In genomic region chr17:15966879-15967248, GRCh38 we compare ENCODE assay signal across 9 cellular contexts. TPM values are rescaled to one million over a fixed set of nuclear protein-coding genes. Genes with fewer than 3 reads are reported as not detected.
DNase-seq lines count a peak whose midpoint lies in the region; ATAC-seq, FAIRE-seq and TF ChIP-seq lines count a peak whose summit lies in the region.
"Had no signal": no experiment of that assay in that cellular context is flagged by ENCODE, and none has a peak within 500 bp of the region (broad histone marks: within the 10 kb centered on the region; RNA-seq: fewer than 3 reads in every experiment).

No MANE protein-coding gene starts in this region.

- intact Hi-C loops in gastrocnemius medialis (cut with DNase I; ENCODE audit: low total_unique reads): no loop called here

- no peak overlapping the region for H3K27ac Mint-ChIP-seq in CD8-positive, alpha-beta memory T cell
- H3K27ac Mint-ChIP-seq in naive thymus-derived CD8-positive, alpha-beta T cell: peak overlapping the region; percentile 80 to 98 (median 92)
- H3K27ac Mint-ChIP-seq: activated CD4-positive, alpha-beta memory T cell treated with anti-CD3 and anti-CD28 coated beads for 36 hours had no signal

- H4K8ac ChIP-seq in H1 (ENCODE audit: extremely low read depth, insufficient read depth, low read length): peak overlapping the region; percentile 92; the same call in 1 of the 2 replicates

- peak overlapping the region; percentile 51 for H3K56ac ChIP-seq in H1 (replicated peaks; ENCODE audit: insufficient read length, low read depth, low read length)

- FAIRE-seq in H1 (lab: Jason Lieb, UNC): no peak

- no peak overlapping the region for H3K27ac ChIP-seq in CD8-positive, alpha-beta memory T cell (ENCODE audit: low read depth, low read length)
- H3K27ac ChIP-seq in H1 (ENCODE audit: low read depth, low read length) (peak overlapping the region; percentile 89; the same call in 1 of the 2 replicates), gastrocnemius medialis (peak overlapping the region in 2 of 4 donors; percentile 33 to 52)

- H2BK20ac ChIP-seq in H1 (ENCODE audit: low read length): peak overlapping the region; percentile 99

- H3K4me2 ChIP-seq in H1 (ENCODE audit: insufficient read depth in 1 of 2, low read depth in 2 of 2, low read length in 2 of 2): peak overlapping the region; percentile 72 to 80

- peak; percentile 17 to 74; a peak in 2 of 3 replicates for TF ChIP-seq POLR2A in H1 (IDR thresholded peaks at IDR 0.05; ENCODE audit: control extremely low read depth in 1 of 2, low read depth in 2 of 2, low read length in 2 of 2)
- no peak for TF ChIP-seq POLR2A in gastrocnemius medialis (IDR thresholded peaks at IDR 0.05)

- peak overlapping the region; percentile 99 for H2BK15ac ChIP-seq in H1 (ENCODE audit: low read length)

- TF ChIP-seq CTCF in H1 (IDR thresholded peaks at IDR 0.05; ENCODE audit: control extremely low read depth in 1 of 3, insufficient read depth in 1 of 3, low read depth in 1 of 3, low read length in 3 of 3) (no peak), gastrocnemius medialis (IDR thresholded peaks at IDR 0.05 in 4 of 5, conservative IDR thresholded peaks at IDR 0.05 in 1 of 5) (no peak)

- H3K23me2 ChIP-seq in H1 (ENCODE audit: low read depth, low read length): peaks cover 5% of the 10 kb centered on the region

- CTCF ChIA-PET in CD8-positive, alpha-beta memory T cell (lab: Charles Lee): interaction anchor here (2.2 kb wide), 1 partner anchor 23 kb away, joined by 7 read pairs; the partner anchor contains the start of gene ADORA2B
- CTCF ChIA-PET in H1 (lab: Charles Lee; ENCODE audit: partially characterized antibody): interaction anchor here (0.7 to 3.9 kb wide), 5 partner anchors 9 to 139 kb away, joined by 3 to 24 read pairs (median 4); partner anchors contain the start of gene ADORA2B

- peak overlapping the region; percentile 97; the same call in 1 of the 2 replicates for H2AK5ac ChIP-seq in H1 (ENCODE audit: low read depth, low read length)

- H3K4me3 ChIP-seq in CD8-positive, alpha-beta memory T cell (ENCODE audit: low read length): peak overlapping the region; percentile 6
- peak overlapping the region; percentile 0 to 51 (median 20); a peak in 6 of 8 replicates for H3K4me3 ChIP-seq in H1 (ENCODE audit: extremely low read depth in 1 of 4, insufficient read depth in 2 of 4, low read depth in 3 of 4, low read length in 4 of 4)
- H3K4me3 ChIP-seq in gastrocnemius medialis: no peak overlapping the region

- H3K4ac ChIP-seq in H1 (replicated peaks; ENCODE audit: insufficient read length, low read depth, low read length): peak overlapping the region; percentile 71

- no peak overlapping the region for H2AFZ ChIP-seq in H1 (ENCODE audit: low read length)

- peak overlapping the region in 1 of 7 donors; percentile 12 for H3K4me3 Mint-ChIP-seq in CD8-positive, alpha-beta memory T cell
- H3K4me3 Mint-ChIP-seq in naive thymus-derived CD8-positive, alpha-beta T cell: peak overlapping the region; percentile 58 to 92 (median 75)
- H3K4me3 Mint-ChIP-seq: activated CD4-positive, alpha-beta memory T cell treated with anti-CD3 and anti-CD28 coated beads for 36 hours had no signal

- H3K14ac ChIP-seq in H1 (ENCODE audit: insufficient read length): no peak overlapping the region

- peak overlapping the region; percentile 91 for H3K18ac ChIP-seq in H1 (ENCODE audit: extremely low read depth, low read length)

- H3K79me2 ChIP-seq in H1 (ENCODE audit: control insufficient read depth in 1 of 2, insufficient read depth in 2 of 2, low read length in 2 of 2): no peaks in the 10 kb centered on the region

- H3K23ac ChIP-seq in H1 (ENCODE audit: insufficient read length): no peak overlapping the region

- H2BK5ac ChIP-seq in H1 (ENCODE audit: low read depth, low read length): peak overlapping the region; percentile 100

- peaks cover 2 to 11% of the 10 kb centered on the region in 2 donors for H3K27me3 Mint-ChIP-seq in CD8-positive, alpha-beta memory T cell
- peaks cover 0 to 6% (median 0%) of the 10 kb centered on the region in 5 donors for H3K27me3 Mint-ChIP-seq in naive thymus-derived CD8-positive, alpha-beta T cell

- peaks cover 14% of the 10 kb centered on the region for H3K4me1 ChIP-seq in CD8-positive, alpha-beta memory T cell (ENCODE audit: insufficient read depth, low read length)
- peaks cover 12 to 34% (median 23%) of the 10 kb centered on the region in 4 experiments for H3K4me1 ChIP-seq in H1 (replicated peaks in 1 of 4; ENCODE audit: control insufficient read depth in 3 of 4, insufficient read depth in 4 of 4, low read length in 3 of 4)
- H3K4me1 ChIP-seq in gastrocnemius medialis: no peaks in the 10 kb centered on the region

- H3K9ac ChIP-seq in H1 (replicated peaks in 1 of 4; ENCODE audit: extremely low read depth in 1 of 4, low read depth in 3 of 4, low read length in 3 of 4): peak overlapping the region in 3 of 4 experiments; percentile 53 to 71 (median 58); a peak in 6 of 7 replicates

- peak overlapping the region; percentile 98 for H4K91ac ChIP-seq in H1 (replicated peaks; ENCODE audit: insufficient read length, low read length)

- peak overlapping the region; percentile 69 for H2BK120ac ChIP-seq in H1 (replicated peaks; ENCODE audit: low read depth, low read length)

- H3K4me1 Mint-ChIP-seq in CD8-positive, alpha-beta memory T cell: peaks cover 0 to 3% (median 0%) of the 10 kb centered on the region in 3 donors
- H3K4me1 Mint-ChIP-seq in naive thymus-derived CD8-positive, alpha-beta T cell: peaks cover 15 to 46% (median 26%) of the 10 kb centered on the region in 4 donors

- no peak for TF ChIP-seq EP300 in H1 (IDR thresholded peaks at IDR 0.05; ENCODE audit: borderline replicate concordance in 1 of 2, low read depth in 2 of 2, low read length in 2 of 2)

- in situ Hi-C loops in gastrocnemius medialis (cut with MboI; ENCODE audit: low sequenced_read_pairs in 4 of 4): loop anchor here in 1 of 4 donors (25.0 kb wide), 1 partner anchor 95 kb away; no protein-coding TSS in a partner anchor

- TF ChIP-seq RAD21 in H1 (IDR thresholded peaks at IDR 0.05 in 1 of 2, conservative IDR thresholded peaks at IDR 0.05 in 1 of 2; ENCODE audit: low read depth in 2 of 2, low read length in 2 of 2): no peak; a peak in 1 of 4 replicates

- 7% methylated on average over 9 of the region's 11 CpGs; no CpG with 5 or more reads in 1 of the 2 experiments for WGBS in H1 (ENCODE audit: extremely low coverage in 1 of 2, insufficient coverage in 1 of 2, insufficient read length in 1 of 2, insufficient replicate concordance in 2 of 2, low coverage in 1 of 2, low lambda C conversion rate in 2 of 2, missing lambda C conversion rate in 1 of 2), 2 experiments

- H2BK12ac ChIP-seq in H1 (ENCODE audit: low read depth, low read length): peak overlapping the region; percentile 100

- DNase-seq in CD8-positive, alpha-beta memory T cell: no peak
- DNase-seq in NCI-H146 (lab: John Stamatoyannopoulos, UW) (peak; percentile 56), H1 (ENCODE audit: low read depth in 1 of 2, low spot score in 2 of 2) (peak in 1 of 2 experiments; percentile 65), NCI-H2081 (lab: John Stamatoyannopoulos, UW) (no peak), gastrocnemius medialis (no peak), MV-4-11 (lab: John Stamatoyannopoulos, UW) (no peak), GM03348 (ENCODE audit: low spot score) (no peak)
- DNase-seq in naive thymus-derived CD8-positive, alpha-beta T cell: no peak
- DNase-seq: activated CD4-positive, alpha-beta memory T cell treated with anti-CD3 and anti-CD28 coated beads for 36 hours had no signal

- no peaks in the 10 kb centered on the region for H3K27me3 ChIP-seq in CD8-positive, alpha-beta memory T cell (ENCODE audit: insufficient read depth, low read length, poor library complexity, severe bottlenecking)
- H3K27me3 ChIP-seq in H1 (replicated peaks in 1 of 4; ENCODE audit: control insufficient read depth in 3 of 4, extremely low read depth in 1 of 4, insufficient read depth in 3 of 4, low read length in 3 of 4) (0 out of 7 replicates have a peak, but pooled peaks cover 0 to 2% (median 0%) of the 10 kb centered on the region in 4 experiments), gastrocnemius medialis (no peaks in the 10 kb centered on the region)

- POLR2A ChIA-PET in CD8-positive, alpha-beta memory T cell (lab: Charles Lee): no interaction called here
- POLR2A ChIA-PET in H1 (lab: Charles Lee; ENCODE audit: partially characterized antibody): interaction anchor here (0.7 to 3.5 kb wide), 9 partner anchors 9 to 317 kb away, joined by 3 to 25 read pairs (median 7); partner anchors contain the start of genes ADORA2B, PIGL, TTC19 and ZSWIM7
- POLR2A ChIA-PET in naive thymus-derived CD8-positive, alpha-beta T cell (lab: Charles Lee): interaction anchor here (0.9 to 1.5 kb wide), 2 partner anchors 21 to 32 kb away, joined by 3 to 10 read pairs; partner anchors contain the start of genes TTC19 and ZSWIM7

- H4K5ac ChIP-seq in H1 (ENCODE audit: insufficient read length, low read depth, low read length): peak overlapping the region; percentile 22

- H3K36me3 ChIP-seq in CD8-positive, alpha-beta memory T cell (ENCODE audit: insufficient read depth, low read length): no peaks in the 10 kb centered on the region
- H3K36me3 ChIP-seq in H1 (ENCODE audit: control insufficient read depth in 2 of 4, insufficient read depth in 4 of 4, low read length in 3 of 4) (no peaks in the 10 kb centered on the region), gastrocnemius medialis (no peaks in the 10 kb centered on the region)

- H3K79me1 ChIP-seq in H1 (ENCODE audit: low read depth, low read length): 0 out of 2 replicates have a peak, but pooled peaks cover 3% of the 10 kb centered on the region

- H4K20me1 ChIP-seq in H1 (replicated peaks in 1 of 2; ENCODE audit: control insufficient read depth in 1 of 2, insufficient read depth in 2 of 2, low read length in 2 of 2): no peaks in the 10 kb centered on the region

- H3K9me3 ChIP-seq in CD8-positive, alpha-beta memory T cell (ENCODE audit: low read length): no peaks in the 10 kb centered on the region
- H3K9me3 ChIP-seq in H1 (ENCODE audit: insufficient read depth in 2 of 2, low read depth in 1 of 2, low read length in 1 of 2) (no peaks in the 10 kb centered on the region), gastrocnemius medialis (no peaks in the 10 kb centered on the region)

- ATAC-seq in naive thymus-derived CD8-positive, alpha-beta T cell: peak in 1 of 2 donors; percentile 52
- no peak for ATAC-seq in gastrocnemius medialis

- H3K9me3 Mint-ChIP-seq in CD8-positive, alpha-beta memory T cell: no peaks in the 10 kb centered on the region
- no peaks in the 10 kb centered on the region for H3K9me3 Mint-ChIP-seq in naive thymus-derived CD8-positive, alpha-beta T cell
- H3K9me3 Mint-ChIP-seq: activated CD4-positive, alpha-beta memory T cell treated with anti-CD3 and anti-CD28 coated beads for 36 hours had no signal

- H3K36me3 Mint-ChIP-seq in CD8-positive, alpha-beta memory T cell: no peaks in the 10 kb centered on the region
- no peaks in the 10 kb centered on the region for H3K36me3 Mint-ChIP-seq in naive thymus-derived CD8-positive, alpha-beta T cell
- H3K36me3 Mint-ChIP-seq: activated CD4-positive, alpha-beta memory T cell treated with anti-CD3 and anti-CD28 coated beads for 36 hours had no signal

RNA-seq across cellular contexts. Expression of gene ADORA2B, which starts 21.9 kb away (rescaled TPM):
- total RNA-seq in CD8-positive, alpha-beta memory T cell: under 1 TPM; 0.88 to 0.95 TPM
- polyA plus RNA-seq in CD8-positive, alpha-beta memory T cell: 1.2 TPM
- 2.6 and 3.3 TPM in 2 replicates for total RNA-seq in H1 (2021; fragmentation: NEBNext Ultra II Directional; extraction: Animal tissue kit (Norgen Biotek cat#: 25700))
- polyA plus RNA-seq in H1 (2011; rRNA removed): 6.9 and 8.2 TPM in 2 replicates
- polyA plus RNA-seq in H1 (2011; cell fraction: cytosol; rRNA removed): 4.8 TPM
- polyA plus RNA-seq in H1 (2011; cell fraction: nucleus; rRNA removed): 4.8 TPM
- 4.1 to 5.4 TPM (median 4.3 TPM) in 4 replicates for polyA plus RNA-seq in H1 (2012, experiment 1 of 2)
- 3.7 TPM for polyA plus RNA-seq in H1 (2012, experiment 2 of 2)
- polyA plus RNA-seq in H1 (2013, experiment 1 of 2): 1.9 TPM
- polyA plus RNA-seq in H1 (2013, experiment 2 of 2): 2.3 TPM
- 6.0 TPM in 2 replicates for polyA minus RNA-seq in H1 (2011; rRNA and poly(A)+ RNA removed)
- 3.7 TPM for polyA minus RNA-seq in H1 (2011; cell fraction: cytosol; rRNA and poly(A)+ RNA removed)
- 7.1 TPM for polyA minus RNA-seq in H1 (2011; cell fraction: nucleus; rRNA and poly(A)+ RNA removed)
- total RNA-seq in naive thymus-derived CD8-positive, alpha-beta T cell: not detected
- polyA plus RNA-seq in naive thymus-derived CD8-positive, alpha-beta T cell: 1 to 10 TPM in 1 of 3 donors, under 1 TPM in 2; 0.23 to 2.2 (median 0.57) TPM
- total RNA-seq in gastrocnemius medialis: 1 to 10 TPM in 1 of 4 donors, under 1 TPM in 1, not detected in 2; 0.25 to 1.4 TPM

RNA-seq across cellular contexts. Expression of gene ZSWIM7, which starts 32.6 kb away (rescaled TPM):
- total RNA-seq in CD8-positive, alpha-beta memory T cell: 10 to 100 TPM; 11.0 to 12.2 TPM
- 60.4 TPM for polyA plus RNA-seq in CD8-positive, alpha-beta memory T cell
- total RNA-seq in H1 (2021; fragmentation: NEBNext Ultra II Directional; extraction: Animal tissue kit (Norgen Biotek cat#: 25700)): 39.3 and 39.4 TPM in 2 replicates
- polyA plus RNA-seq in H1 (2011; rRNA removed): 39.0 and 57.7 TPM in 2 replicates
- polyA plus RNA-seq in H1 (2011; cell fraction: cytosol; rRNA removed): 56.6 TPM
- polyA plus RNA-seq in H1 (2011; cell fraction: nucleus; rRNA removed): 36.5 TPM
- 36.5 to 48.1 TPM (median 44.0 TPM) in 4 replicates for polyA plus RNA-seq in H1 (2012, experiment 1 of 2)
- polyA plus RNA-seq in H1 (2012, experiment 2 of 2): 15.0 TPM
- 27.2 TPM for polyA plus RNA-seq in H1 (2013, experiment 1 of 2)
- polyA plus RNA-seq in H1 (2013, experiment 2 of 2): 28.8 TPM
- polyA minus RNA-seq in H1 (2011; rRNA and poly(A)+ RNA removed): 24.2 and 26.3 TPM in 2 replicates
- 8.7 TPM for polyA minus RNA-seq in H1 (2011; cell fraction: cytosol; rRNA and poly(A)+ RNA removed)
- polyA minus RNA-seq in H1 (2011; cell fraction: nucleus; rRNA and poly(A)+ RNA removed): 8.5 TPM
- 10 to 100 TPM; 37.3 to 37.6 TPM for total RNA-seq in naive thymus-derived CD8-positive, alpha-beta T cell
- polyA plus RNA-seq in naive thymus-derived CD8-positive, alpha-beta T cell: 10 to 100 TPM; 60.9 to 87.3 (median 69.3) TPM
- total RNA-seq in gastrocnemius medialis: 10 to 100 TPM; 13.2 to 19.5 (median 19.1) TPM

RNA-seq across cellular contexts. Expression of gene TTC19, which starts 32.8 kb away (rescaled TPM):
- total RNA-seq in CD8-positive, alpha-beta memory T cell: 10 to 100 TPM; 30.6 to 34.1 TPM
- 40.5 TPM for polyA plus RNA-seq in CD8-positive, alpha-beta memory T cell
- total RNA-seq in H1 (2021; fragmentation: NEBNext Ultra II Directional; extraction: Animal tissue kit (Norgen Biotek cat#: 25700)): 50.7 and 55.0 TPM in 2 replicates
- polyA plus RNA-seq in H1 (2011; rRNA removed): 9.9 and 11.8 TPM in 2 replicates
- 14.4 TPM for polyA plus RNA-seq in H1 (2011; cell fraction: cytosol; rRNA removed)
- 27.6 TPM for polyA plus RNA-seq in H1 (2011; cell fraction: nucleus; rRNA removed)
- 36.1 to 48.9 TPM (median 38.4 TPM) in 4 replicates for polyA plus RNA-seq in H1 (2012, experiment 1 of 2)
- polyA plus RNA-seq in H1 (2012, experiment 2 of 2): 9.5 TPM
- polyA plus RNA-seq in H1 (2013, experiment 1 of 2): 38.5 TPM
- polyA plus RNA-seq in H1 (2013, experiment 2 of 2): 46.4 TPM
- polyA minus RNA-seq in H1 (2011; rRNA and poly(A)+ RNA removed): 10.6 and 14.9 TPM in 2 replicates
- 28.7 TPM for polyA minus RNA-seq in H1 (2011; cell fraction: cytosol; rRNA and poly(A)+ RNA removed)
- 33.0 TPM for polyA minus RNA-seq in H1 (2011; cell fraction: nucleus; rRNA and poly(A)+ RNA removed)
- total RNA-seq in naive thymus-derived CD8-positive, alpha-beta T cell: 10 to 100 TPM; 37.0 to 37.6 TPM
- 10 to 100 TPM; 31.6 to 39.6 (median 35.1) TPM for polyA plus RNA-seq in naive thymus-derived CD8-positive, alpha-beta T cell
- total RNA-seq in gastrocnemius medialis: 10 to 100 TPM; 31.0 to 56.4 (median 41.8) TPM

Comparison
In these comparisons a context has a peak if more than half of its experiments do, and no peak if none do; other contexts are left out.
1. H3K4me3 ChIP-seq: peak in CD8-positive, alpha-beta memory T cell (single experiment) and H1 (4 of 4); none in gastrocnemius medialis (0 of 4).
2. H3K27ac Mint-ChIP-seq: peak in naive thymus-derived CD8-positive, alpha-beta T cell (10 of 10); none in CD8-positive, alpha-beta memory T cell (0 of 8).
3. POLR2A ChIP-seq: peak in H1 (2 of 2); none in gastrocnemius medialis (0 of 2).